Comparison of ENCODE assay signal across 12 cellular contexts in the genomic region with DNA sequence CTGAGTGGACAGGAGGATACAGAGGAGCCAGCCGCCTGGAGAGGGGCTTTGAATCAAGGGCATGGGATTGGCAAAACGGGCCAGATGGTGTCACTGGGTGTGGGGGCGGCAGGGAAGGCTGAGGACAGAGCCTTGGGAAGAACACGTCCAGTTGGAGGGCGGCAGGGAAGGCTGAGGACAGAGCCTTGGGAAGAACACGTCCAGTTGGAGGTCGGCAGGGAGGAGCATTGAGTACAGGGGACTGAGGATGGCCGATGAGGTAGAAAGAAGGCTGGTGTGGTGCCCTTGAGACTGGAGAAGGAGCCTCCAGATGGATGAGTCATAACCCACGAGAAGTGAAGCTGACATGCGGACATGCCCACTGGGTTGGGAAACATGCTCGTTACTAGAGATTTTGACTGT. TPM values are rescaled to one million over a fixed set of nuclear protein-coding genes. Genes with fewer than 3 reads are reported as not detected.
DNase-seq lines count a peak whose midpoint lies in the region; ATAC-seq and TF ChIP-seq lines count a peak whose summit lies in the region.
"Had no signal": no experiment of that assay in that cellular context is flagged by ENCODE, and none has a peak within 500 bp of the region (broad histone marks: within the 10 kb centered on the region; RNA-seq: fewer than 3 reads in every experiment).

No MANE protein-coding gene starts in this region.

- H3K27me3 ChIP-seq in neural progenitor cell, result peaks cover 76% of the 10 kb centered on the region
- H3K27me3 ChIP-seq: pancreas, uterus had no signal

- TF ChIP-seq CTCF in cardiac fibroblast (IDR thresholded peaks at IDR 0.05; ENCODE audit: low read depth, low read length) (no peak), neural progenitor cell (IDR thresholded peaks at IDR 0.05) (no peak)

- no peak overlapping the region for H3K4me2 ChIP-seq in neural progenitor cell

- peaks cover 15% of the 10 kb centered on the region for H3K4me1 Mint-ChIP-seq in T-helper 2 cell treated with Interferon-gamma antibody and Interleukin-4, amounts not matched to agents 5 μg/mL and 100 μg/mL, for 36 hours (ENCODE audit: low read depth)
- H3K4me1 Mint-ChIP-seq in neural progenitor cell, result peaks cover 6% of the 10 kb centered on the region

- no peaks in the 10 kb centered on the region for H3K36me3 ChIP-seq in neural progenitor cell
- H3K36me3 ChIP-seq: pancreas, uterus had no signal

- H3K9ac ChIP-seq in neural progenitor cell, result no peak overlapping the region

- H2AFZ ChIP-seq in neural progenitor cell (replicated peaks), result no peak overlapping the region

- H4K20me1 ChIP-seq in neural progenitor cell (ENCODE audit: low read depth), result no peaks in the 10 kb centered on the region

- peaks cover 63% of the 10 kb centered on the region for H3K27me3 Mint-ChIP-seq in T-helper 2 cell treated with Interferon-gamma antibody and Interleukin-4, amounts not matched to agents 5 μg/mL and 100 μg/mL, for 36 hours (ENCODE audit: low read depth)
- peaks cover 16% of the 10 kb centered on the region for H3K27me3 Mint-ChIP-seq in neural progenitor cell (ENCODE audit: insufficient read depth, low read depth)

- H3K36me3 Mint-ChIP-seq in T-helper 2 cell treated with Interferon-gamma antibody and Interleukin-4, amounts not matched to agents 5 μg/mL and 100 μg/mL, for 36 hours (ENCODE audit: low read depth), result peaks cover 3% of the 10 kb centered on the region
- peaks cover 3% of the 10 kb centered on the region for H3K36me3 Mint-ChIP-seq in neural progenitor cell

- no peak overlapping the region for H3K27ac ChIP-seq in neural progenitor cell
- H3K27ac ChIP-seq: pancreas, uterus had no signal

- peaks cover 14% of the 10 kb centered on the region for H3F3A ChIP-seq in neural progenitor cell (ENCODE audit: low read depth)

- H3K4me3 ChIP-seq in cardiac fibroblast (replicated peaks in 1 of 2; ENCODE audit: low read depth in 2 of 2, low read length in 2 of 2), result no peak overlapping the region
- H3K4me3 ChIP-seq in neural progenitor cell, result no peak overlapping the region

- H3K4me1 ChIP-seq in neural progenitor cell, result no peaks in the 10 kb centered on the region

- H3K4me3 Mint-ChIP-seq in T-helper 2 cell treated with Interferon-gamma antibody and Interleukin-4, amounts not matched to agents 5 μg/mL and 100 μg/mL, for 36 hours, result peak overlapping the region; percentile 35
- peak overlapping the region; percentile 76 for H3K4me3 Mint-ChIP-seq in neural progenitor cell

- H3K27ac Mint-ChIP-seq in T-helper 2 cell treated with Interferon-gamma antibody and Interleukin-4, amounts not matched to agents 5 μg/mL and 100 μg/mL, for 36 hours, result no peak overlapping the region
- no peak overlapping the region for H3K27ac Mint-ChIP-seq in neural progenitor cell

- no peaks in the 10 kb centered on the region for H3K79me2 ChIP-seq in neural progenitor cell (ENCODE audit: low read depth)

- H3K9me3 ChIP-seq in neural progenitor cell (ENCODE audit: low read depth), result no peaks in the 10 kb centered on the region
- H3K9me3 ChIP-seq: pancreas, uterus had no signal

- no peak for DNase-seq in T-helper 2 cell treated with Interferon-gamma antibody and Interleukin-4, amounts not matched to agents 5 μg/mL and 100 μg/mL, for 36 hours (ENCODE audit: low spot score)
- DNase-seq in T-helper 2 cell (no peak), MV-4-11 (lab: John Stamatoyannopoulos, UW) (peak; percentile 90), cardiac fibroblast (ENCODE audit: low read depth in 2 of 2) (peak; percentile 34 to 55), neural progenitor cell (ENCODE audit: low spot score) (no peak), DMS153 (lab: John Stamatoyannopoulos, UW) (no peak)
- DNase-seq: kidney, NCI-H526, pancreas, uterus had no signal

- ATAC-seq in GM19467 (IDR thresholded peaks at IDR 0.05; ENCODE audit: unreplicated experiment) (no peak), GM19463 (IDR thresholded peaks at IDR 0.05; ENCODE audit: unreplicated experiment) (no peak)

- H3K9me3 Mint-ChIP-seq in T-helper 2 cell treated with Interferon-gamma antibody and Interleukin-4, amounts not matched to agents 5 μg/mL and 100 μg/mL, for 36 hours, result peaks cover 14% of the 10 kb centered on the region
- H3K9me3 Mint-ChIP-seq in neural progenitor cell, result peaks cover 11% of the 10 kb centered on the region

RNA-seq across cellular contexts. Expression of gene HES6, which starts 4.5 kb away (rescaled TPM):
- 5.3 and 29.3 TPM in 2 replicates for total RNA-seq in neural progenitor cell (ENCODE audit: low replicate concordance)

RNA-seq across cellular contexts. Expression of gene ILKAP, which starts 31.8 kb away (rescaled TPM):
- total RNA-seq in neural progenitor cell (ENCODE audit: low replicate concordance), result 19.0 and 24.7 TPM in 2 replicates

RNA-seq across cellular contexts. Expression of gene PER2, which starts 53.1 kb away (rescaled TPM):
- total RNA-seq in neural progenitor cell (ENCODE audit: low replicate concordance), result 1.4 and 2.6 TPM in 2 replicates

Comparison
In these comparisons a context has a peak if more than half of its experiments do, and no peak if none do; other contexts are left out.
1. DNase-seq: peak in MV-4-11 (single experiment) and cardiac fibroblast (2 of 2); none in T-helper 2 cell treated with Interferon-gamma antibody and Interleukin-4, amounts not matched to agents 5 μg/mL and 100 μg/mL, for 36 hours (single experiment), T-helper 2 cell (0 of 5), neural progenitor cell (single experiment) and DMS153 (single experiment).